23 cellular contexts compared by ENCODE assay signal in genomic region chr17:22469941-22470340, GRCh38.
A peak's percentile ranks its signal among the peaks of the same experiment; 100 is the strongest.
DNase-seq lines count a peak whose midpoint lies in the region; ATAC-seq and TF ChIP-seq lines count a peak whose summit lies in the region.
"Had no signal": no experiment of that assay in that cellular context is flagged by ENCODE, and none has a peak within 500 bp of the region (broad histone marks: within the 10 kb centered on the region; RNA-seq: fewer than 3 reads in every experiment).

No MANE protein-coding gene starts in this region.

- POLR2A ChIA-PET in activated CD8-positive, alpha-beta T cell treated with anti-CD3 and anti-CD28 coated beads, Interleukin-2, amount 10 ng/mL, durations not matched to agents 7 days and 5 days (lab: Charles Lee), result no interaction called here

- peaks cover 52% of the 10 kb centered on the region for H3K9me3 Mint-ChIP-seq in osteocyte (ENCODE audit: unreplicated experiment)
- peaks cover 30% of the 10 kb centered on the region for H3K9me3 Mint-ChIP-seq in activated CD8-positive, alpha-beta T cell treated with anti-CD3 and anti-CD28 coated beads, Interleukin-2, amount 10 ng/mL, durations not matched to agents 7 days and 5 days (ENCODE audit: insufficient read depth)

- H3K27me3 ChIP-seq in BLaER1 treated with 17β-estradiol and CSF1 and Interleukin-3, amounts not matched to agents 10 nM and 100 nM, result no peaks in the 10 kb centered on the region
- H3K27me3 ChIP-seq in OCI-LY1 (ENCODE audit: insufficient read depth, low read length) (no peaks in the 10 kb centered on the region), stomach (no peaks in the 10 kb centered on the region)
- H3K27me3 ChIP-seq: BE2C had no signal

- H2AFZ ChIP-seq in OCI-LY1 (ENCODE audit: low read length), result no peak overlapping the region

- no peaks in the 10 kb centered on the region for H3K79me2 ChIP-seq in OCI-LY1 (ENCODE audit: insufficient read depth, low read length)

- no peaks in the 10 kb centered on the region for H3K9me3 ChIP-seq in BLaER1 treated with 17β-estradiol and CSF1 and Interleukin-3, amounts not matched to agents 10 nM and 100 nM (replicated peaks in 1 of 11)
- H3K9me3 ChIP-seq in OCI-LY1 (ENCODE audit: low read length) (no peaks in the 10 kb centered on the region), stomach (peaks cover 0 to 14% (median 7%) of the 10 kb centered on the region in 4 donors)
- H3K9me3 ChIP-seq: BE2C had no signal

- no peaks in the 10 kb centered on the region for H3K4me1 Mint-ChIP-seq in osteocyte (ENCODE audit: unreplicated experiment)
- H3K4me1 Mint-ChIP-seq in activated CD8-positive, alpha-beta T cell treated with anti-CD3 and anti-CD28 coated beads, Interleukin-2, amount 10 ng/mL, durations not matched to agents 7 days and 5 days (ENCODE audit: low read depth), result no peaks in the 10 kb centered on the region
- H3K4me1 Mint-ChIP-seq: CD14-positive monocyte; CD4-positive, alpha-beta memory T cell; CD4-positive, CD25-positive, alpha-beta regulatory T cell; CD8-positive, alpha-beta memory T cell had no signal

- H3K4me1 ChIP-seq in BLaER1 treated with 17β-estradiol and CSF1 and Interleukin-3, amounts not matched to agents 10 nM and 100 nM, result peaks cover 0 to 40% (median 17%) of the 10 kb centered on the region in 10 experiments; a peak in 14 of 20 replicates
- peaks cover 57% of the 10 kb centered on the region for H3K4me1 ChIP-seq in OCI-LY1 (ENCODE audit: insufficient read depth, low read length, severe bottlenecking)
- no peaks in the 10 kb centered on the region for H3K4me1 ChIP-seq in stomach
- H3K4me1 ChIP-seq: BE2C had no signal

- 59 to 77% (median 63%) methylated on average over 4 of the region's 4 CpGs for WGBS in stomach, 5 donors

- intact Hi-C loops in stomach (cut with DNase I; ENCODE audit: low total_unique reads), result no loop called here

- CTCF ChIA-PET in activated CD8-positive, alpha-beta T cell treated with anti-CD3 and anti-CD28 coated beads, Interleukin-2, amount 10 ng/mL, durations not matched to agents 7 days and 5 days (lab: Charles Lee), result no interaction called here

- H3K9me2 ChIP-seq in OCI-LY1 (ENCODE audit: low read depth, low read length), result no peaks in the 10 kb centered on the region

- H4K20me1 ChIP-seq in BLaER1 treated with 17β-estradiol and CSF1 and Interleukin-3, amounts not matched to agents 10 nM and 100 nM, result no peaks in the 10 kb centered on the region
- no peaks in the 10 kb centered on the region for H4K20me1 ChIP-seq in OCI-LY1 (ENCODE audit: insufficient read depth, low read length)

- no peaks in the 10 kb centered on the region for H3K36me3 Mint-ChIP-seq in osteocyte (ENCODE audit: unreplicated experiment)
- no peaks in the 10 kb centered on the region for H3K36me3 Mint-ChIP-seq in activated CD8-positive, alpha-beta T cell treated with anti-CD3 and anti-CD28 coated beads, Interleukin-2, amount 10 ng/mL, durations not matched to agents 7 days and 5 days (ENCODE audit: low read depth)
- H3K36me3 Mint-ChIP-seq: CD14-positive monocyte; CD4-positive, alpha-beta memory T cell; CD4-positive, CD25-positive, alpha-beta regulatory T cell; CD8-positive, alpha-beta memory T cell had no signal

- TF ChIP-seq EP300 in stomach (IDR thresholded peaks at IDR 0.05), result no peak

- H3K9ac ChIP-seq in BLaER1 treated with 17β-estradiol and CSF1 and Interleukin-3, amounts not matched to agents 10 nM and 100 nM, result no peak overlapping the region
- H3K9ac ChIP-seq in OCI-LY1 (ENCODE audit: low read length), result no peak overlapping the region; the same call in 1 of the 2 replicates

- TF ChIP-seq CTCF in OCI-LY1 (IDR thresholded peaks at IDR 0.05; ENCODE audit: low read length), result no peak
- TF ChIP-seq CTCF in osteocyte (IDR thresholded peaks at IDR 0.05), result no peak
- no peak for TF ChIP-seq CTCF in stomach (IDR thresholded peaks at IDR 0.05)

- no peak overlapping the region for H3K27ac Mint-ChIP-seq in osteocyte (ENCODE audit: unreplicated experiment)
- no peak overlapping the region for H3K27ac Mint-ChIP-seq in activated CD8-positive, alpha-beta T cell treated with anti-CD3 and anti-CD28 coated beads, Interleukin-2, amount 10 ng/mL, durations not matched to agents 7 days and 5 days
- H3K27ac Mint-ChIP-seq: CD14-positive monocyte; CD4-positive, alpha-beta memory T cell; CD4-positive, CD25-positive, alpha-beta regulatory T cell; CD8-positive, alpha-beta memory T cell had no signal

- H3F3A ChIP-seq in OCI-LY1 (ENCODE audit: insufficient read depth, low read length), result no peaks in the 10 kb centered on the region

- DNase-seq in osteocyte (ENCODE audit: extremely low spot score, unreplicated experiment) (peak; percentile 73), stomach (no peak)
- no peak for DNase-seq in activated CD8-positive, alpha-beta T cell treated with anti-CD3 and anti-CD28 coated beads, Interleukin-2, amount 10 ng/mL, durations not matched to agents 7 days and 5 days
- DNase-seq: 8988T; ACHN; BE2C; C1 segment of cervical spinal cord; CD4-positive, alpha-beta memory T cell; CD4-positive, CD25-positive, alpha-beta regulatory T cell; CD8-positive, alpha-beta memory T cell; COR-L47; DMS 273 treated with DMSO at 0.1 percent for 48 hours; DMS153; DMS53; DMS79; DND-41; EL; GDM1 had no signal

- H3K4me3 ChIP-seq in BLaER1 treated with 17β-estradiol and CSF1 and Interleukin-3, amounts not matched to agents 10 nM and 100 nM, result no peak overlapping the region
- no peak overlapping the region for H3K4me3 ChIP-seq in OCI-LY1 (ENCODE audit: low read depth, low read length, poor library complexity, severe bottlenecking)
- H3K4me3 ChIP-seq in stomach, result no peak overlapping the region
- H3K4me3 ChIP-seq: GM12878 had no signal

- no peak overlapping the region; a peak in 1 of 22 replicates for H3K27ac ChIP-seq in BLaER1 treated with 17β-estradiol and CSF1 and Interleukin-3, amounts not matched to agents 10 nM and 100 nM
- H3K27ac ChIP-seq in OCI-LY1 (ENCODE audit: low read depth, low read length, poor library complexity, severe bottlenecking) (peak overlapping the region; percentile 71), stomach (no peak overlapping the region)

- TF ChIP-seq POLR2A in stomach (IDR thresholded peaks at IDR 0.05), result no peak

- H3K4me2 ChIP-seq in BLaER1 treated with 17β-estradiol and CSF1 and Interleukin-3, amounts not matched to agents 10 nM and 100 nM, result peak overlapping the region in 8 of 11 experiments; percentile 44 to 68 (median 52); a peak in 13 of 22 replicates
- H3K4me2 ChIP-seq in OCI-LY1 (ENCODE audit: low read length), result no peak overlapping the region

- no peak for ATAC-seq in activated CD8-positive, alpha-beta T cell treated with anti-CD3 and anti-CD28 coated beads, Interleukin-2, amount 10 ng/mL, durations not matched to agents 7 days and 5 days
- ATAC-seq in HG02759 (IDR thresholded peaks at IDR 0.05; ENCODE audit: unreplicated experiment), result no peak
- ATAC-seq: GM12878 had no signal

- no peaks in the 10 kb centered on the region for H3K27me3 Mint-ChIP-seq in osteocyte (ENCODE audit: unreplicated experiment)
- no peaks in the 10 kb centered on the region for H3K27me3 Mint-ChIP-seq in activated CD8-positive, alpha-beta T cell treated with anti-CD3 and anti-CD28 coated beads, Interleukin-2, amount 10 ng/mL, durations not matched to agents 7 days and 5 days (ENCODE audit: low read depth)
- H3K27me3 Mint-ChIP-seq: CD4-positive, alpha-beta memory T cell; CD4-positive, CD25-positive, alpha-beta regulatory T cell; CD8-positive, alpha-beta memory T cell had no signal

- H3K4me3 Mint-ChIP-seq in osteocyte (ENCODE audit: unreplicated experiment), result no peak overlapping the region
- H3K4me3 Mint-ChIP-seq in activated CD8-positive, alpha-beta T cell treated with anti-CD3 and anti-CD28 coated beads, Interleukin-2, amount 10 ng/mL, durations not matched to agents 7 days and 5 days, result no peak overlapping the region
- H3K4me3 Mint-ChIP-seq: CD14-positive monocyte; CD4-positive, alpha-beta memory T cell; CD4-positive, CD25-positive, alpha-beta regulatory T cell; CD8-positive, alpha-beta memory T cell had no signal

- H3K36me3 ChIP-seq in BLaER1 treated with 17β-estradiol and CSF1 and Interleukin-3, amounts not matched to agents 10 nM and 100 nM, result no peaks in the 10 kb centered on the region
- H3K36me3 ChIP-seq in OCI-LY1 (ENCODE audit: insufficient read depth, low read length) (no peaks in the 10 kb centered on the region), stomach (no peaks in the 10 kb centered on the region)
- H3K36me3 ChIP-seq: BE2C had no signal
